8 cellular contexts compared by ENCODE assay signal in genomic region chr14:103372552-103373304, GRCh38. TPM values are rescaled to one million over a fixed set of nuclear protein-coding genes. Genes with fewer than 3 reads are reported as not detected.
A peak's percentile ranks its signal among the peaks of the same experiment; 100 is the strongest.
DNase-seq lines count a peak whose midpoint lies in the region; TF ChIP-seq lines count a peak whose summit lies in the region.
"Had no signal": no experiment of that assay in that cellular context is flagged by ENCODE, and none has a peak within 500 bp of the region (broad histone marks: within the 10 kb centered on the region; RNA-seq: fewer than 3 reads in every experiment).

No MANE protein-coding gene starts in this region.

- 57 to 58% methylated on average over 11 of the region's 11 CpGs for WGBS in lower leg skin, 2 donors

- H3K9me3 Mint-ChIP-seq in chondrocyte (ENCODE audit: low read depth), result no peaks in the 10 kb centered on the region
- H3K9me3 Mint-ChIP-seq in osteocyte (ENCODE audit: unreplicated experiment), result no peaks in the 10 kb centered on the region
- H3K9me3 Mint-ChIP-seq in activated T-helper 2 cell treated with anti-CD3 and anti-CD28 coated beads, Interferon-gamma antibody, Interleukin-2, Interleukin-4, amounts not matched to agents 10 μg/mL and 5 μg/mL and 100 μg/mL, durations not matched to agents 14 hours and 24 hours and 36 hours, result no peaks in the 10 kb centered on the region

- TF ChIP-seq POLR2A in lower leg skin (IDR thresholded peaks at IDR 0.05), result no peak

- H3K9ac ChIP-seq in Karpas-422 (ENCODE audit: low read length), result no peak overlapping the region

- peaks cover 10% of the 10 kb centered on the region for H3K4me1 Mint-ChIP-seq in chondrocyte (ENCODE audit: low read depth)
- H3K4me1 Mint-ChIP-seq in osteocyte (ENCODE audit: unreplicated experiment), result peaks cover 9% of the 10 kb centered on the region
- H3K4me1 Mint-ChIP-seq in activated T-helper 2 cell treated with anti-CD3 and anti-CD28 coated beads, Interferon-gamma antibody, Interleukin-2, Interleukin-4, amounts not matched to agents 10 μg/mL and 5 μg/mL and 100 μg/mL, durations not matched to agents 14 hours and 24 hours and 36 hours (ENCODE audit: low read depth), result peaks cover 5% of the 10 kb centered on the region

- H3K9me3 ChIP-seq in Karpas-422 (ENCODE audit: low read length), result no peaks in the 10 kb centered on the region

- no peaks in the 10 kb centered on the region for H4K20me1 ChIP-seq in Karpas-422 (ENCODE audit: insufficient read depth, low read depth, low read length)

- TF ChIP-seq CTCF in chondrocyte (IDR thresholded peaks at IDR 0.05) (no peak), osteocyte (IDR thresholded peaks at IDR 0.05) (no peak), lower leg skin (IDR thresholded peaks at IDR 0.05) (no peak)

- H3K79me2 ChIP-seq in Karpas-422 (ENCODE audit: low read length), result no peaks in the 10 kb centered on the region

- no peak overlapping the region for H3K27ac ChIP-seq in Karpas-422 (ENCODE audit: low read length)

- no peaks in the 10 kb centered on the region for H3K27me3 Mint-ChIP-seq in chondrocyte (ENCODE audit: low read depth)
- no peaks in the 10 kb centered on the region for H3K27me3 Mint-ChIP-seq in osteocyte (ENCODE audit: unreplicated experiment)
- H3K27me3 Mint-ChIP-seq in activated T-helper 2 cell treated with anti-CD3 and anti-CD28 coated beads, Interferon-gamma antibody, Interleukin-2, Interleukin-4, amounts not matched to agents 10 μg/mL and 5 μg/mL and 100 μg/mL, durations not matched to agents 14 hours and 24 hours and 36 hours (ENCODE audit: low read depth), result peaks cover 8% of the 10 kb centered on the region

- H3K4me3 Mint-ChIP-seq in chondrocyte (ENCODE audit: unreplicated experiment) (peak overlapping the region; percentile 22), osteocyte (ENCODE audit: unreplicated experiment) (no peak overlapping the region)
- no peak overlapping the region for H3K4me3 Mint-ChIP-seq in activated T-helper 2 cell treated with anti-CD3 and anti-CD28 coated beads, Interferon-gamma antibody, Interleukin-2, Interleukin-4, amounts not matched to agents 10 μg/mL and 5 μg/mL and 100 μg/mL, durations not matched to agents 14 hours and 24 hours and 36 hours (ENCODE audit: low read depth)

- H3K4me2 ChIP-seq in Karpas-422 (ENCODE audit: low read depth, low read length, poor library complexity, severe bottlenecking), result peak overlapping the region; percentile 51

- no peaks in the 10 kb centered on the region for H3K9me2 ChIP-seq in Karpas-422 (replicated peaks; ENCODE audit: insufficient read depth, low read length)

- H3K36me3 Mint-ChIP-seq in chondrocyte (ENCODE audit: low read depth) (no peaks in the 10 kb centered on the region), osteocyte (ENCODE audit: unreplicated experiment) (no peaks in the 10 kb centered on the region)
- H3K36me3 Mint-ChIP-seq in activated T-helper 2 cell treated with anti-CD3 and anti-CD28 coated beads, Interferon-gamma antibody, Interleukin-2, Interleukin-4, amounts not matched to agents 10 μg/mL and 5 μg/mL and 100 μg/mL, durations not matched to agents 14 hours and 24 hours and 36 hours (ENCODE audit: low read depth), result no peaks in the 10 kb centered on the region

- no peaks in the 10 kb centered on the region for H3K36me3 ChIP-seq in Karpas-422 (ENCODE audit: insufficient read depth, low read length)

- H3K4me1 ChIP-seq in Karpas-422 (ENCODE audit: low read length), result peaks cover 11% of the 10 kb centered on the region

- DNase-seq in ELR (ENCODE audit: low read depth) (peak; percentile 100), Karpas-422 (no peak), chondrocyte (ENCODE audit: low spot score) (no peak), osteocyte (ENCODE audit: extremely low spot score, unreplicated experiment) (no peak), lower leg skin (ENCODE audit: low spot score in 2 of 2) (no peak)
- no peak for DNase-seq in central memory CD4-positive, alpha-beta T cell
- no peak for DNase-seq in activated T-helper 2 cell treated with anti-CD3 and anti-CD28 coated beads, Interferon-gamma antibody, Interleukin-2, Interleukin-4, amounts not matched to agents 10 μg/mL and 5 μg/mL and 100 μg/mL, durations not matched to agents 14 hours and 24 hours and 36 hours (ENCODE audit: low spot score)
- DNase-seq: NCI-H1436 treated with DMSO at 0.1 percent for 48 hours had no signal

- intact Hi-C loops in lower leg skin (cut with DNase I; ENCODE audit: low total_unique reads), result loop anchor here (5.0 kb wide), 1 partner anchor 615 kb away; no protein-coding TSS in a partner anchor
- intact Hi-C loops in activated T-helper 2 cell treated with anti-CD3 and anti-CD28 coated beads, Interferon-gamma antibody, Interleukin-2, Interleukin-4, amounts not matched to agents 10 μg/mL and 5 μg/mL and 100 μg/mL, durations not matched to agents 14 hours and 24 hours and 36 hours (cut with micrococcal nuclease), result no loop called here

- H2AFZ ChIP-seq in Karpas-422 (ENCODE audit: low read length), result no peak overlapping the region

- no peaks in the 10 kb centered on the region for H3K27me3 ChIP-seq in Karpas-422 (ENCODE audit: low read length)

- H3K4me3 ChIP-seq in Karpas-422 (ENCODE audit: low read length) (no peak overlapping the region), lower leg skin (ENCODE audit: low read depth, poor library complexity, severe bottlenecking) (no peak overlapping the region)

- H3K27ac Mint-ChIP-seq in chondrocyte (ENCODE audit: unreplicated experiment) (peak overlapping the region; percentile 77), osteocyte (ENCODE audit: unreplicated experiment) (peak overlapping the region; percentile 23)
- H3K27ac Mint-ChIP-seq in activated T-helper 2 cell treated with anti-CD3 and anti-CD28 coated beads, Interferon-gamma antibody, Interleukin-2, Interleukin-4, amounts not matched to agents 10 μg/mL and 5 μg/mL and 100 μg/mL, durations not matched to agents 14 hours and 24 hours and 36 hours, result no peak overlapping the region

RNA-seq across cellular contexts. Expression of gene MARK3, which starts 12.5 kb away (rescaled TPM):
- 94.5 and 113 TPM in 2 replicates for total RNA-seq in Karpas-422 (2014; rRNA removed; shearing (Covaris generic); ENCODE audit: low replicate concordance)
- 65.1 to 73.7 TPM (median 70.8 TPM) in 3 replicates for total RNA-seq in chondrocyte
- 81.7 and 84.2 TPM in 2 replicates for total RNA-seq in osteocyte
- total RNA-seq in lower leg skin, result 10 to 100 TPM; 47.3 to 68.2 (median 58.8) TPM
- total RNA-seq in activated T-helper 2 cell treated with anti-CD3 and anti-CD28 coated beads, Interferon-gamma antibody, Interleukin-2, Interleukin-4, amounts not matched to agents 10 μg/mL and 5 μg/mL and 100 μg/mL, durations not matched to agents 14 hours and 24 hours and 36 hours, result 81.4 and 84.1 TPM in 2 replicates

RNA-seq across cellular contexts. Expression of gene EIF5, which starts 38.7 kb away (rescaled TPM):
- 133 and 180 TPM in 2 replicates for total RNA-seq in Karpas-422 (2014; rRNA removed; shearing (Covaris generic); ENCODE audit: low replicate concordance)
- total RNA-seq in chondrocyte (175 to 212 TPM (median 181 TPM) in 3 replicates), osteocyte (214 and 229 TPM in 2 replicates), lower leg skin (100 to 1,000 TPM; 125 to 168 (median 131) TPM)
- 261 TPM in 2 replicates for total RNA-seq in activated T-helper 2 cell treated with anti-CD3 and anti-CD28 coated beads, Interferon-gamma antibody, Interleukin-2, Interleukin-4, amounts not matched to agents 10 μg/mL and 5 μg/mL and 100 μg/mL, durations not matched to agents 14 hours and 24 hours and 36 hours
